ENCODE assay signal across 10 cellular contexts in genomic region chr3:46930176-46930944, GRCh38. TPM values are rescaled to one million over a fixed set of nuclear protein-coding genes. Genes with fewer than 3 reads are reported as not detected.
A peak's percentile ranks its signal among the peaks of the same experiment; 100 is the strongest.
DNase-seq lines count a peak whose midpoint lies in the region; ATAC-seq and TF ChIP-seq lines count a peak whose summit lies in the region.
"Had no signal": no experiment of that assay in that cellular context is flagged by ENCODE, and none has a peak within 500 bp of the region (broad histone marks: within the 10 kb centered on the region; RNA-seq: fewer than 3 reads in every experiment).

No MANE protein-coding gene starts in this region.

- no peak overlapping the region for H3K27ac ChIP-seq in CD4-positive, alpha-beta T cell (ENCODE audit: low read depth, low read length)
- 0 out of 2 replicates have a peak overlapping the region, but pooled peaks have one; percentile 39 for H3K27ac ChIP-seq in Panc1 (ENCODE audit: low read length)
- H3K27ac ChIP-seq in duodenal mucosa (ENCODE audit: low read depth, low read length) = peak overlapping the region; percentile 47
- H3K27ac ChIP-seq: cardiac muscle cell had no signal

- no peak for DNase-seq in CD4-positive, alpha-beta T cell
- no peak for DNase-seq in Panc1 (ENCODE audit: low read depth, low spot score)
- DNase-seq in osteocyte (ENCODE audit: extremely low spot score, unreplicated experiment) = no peak
- DNase-seq in NCI-H2029 treated with DMSO at 0.1 percent for 48 hours (lab: John Stamatoyannopoulos, UW) = no peak
- DNase-seq in GM10248 (ENCODE audit: extremely low spot score) = no peak
- DNase-seq in stimulated activated naive CD4-positive, alpha-beta T cell (lab: John Stamatoyannopoulos, UW) = no peak

- no peaks in the 10 kb centered on the region for H3K27me3 Mint-ChIP-seq in CD4-positive, alpha-beta T cell
- no peaks in the 10 kb centered on the region for H3K27me3 Mint-ChIP-seq in osteocyte (ENCODE audit: unreplicated experiment)

- in situ Hi-C loops in Panc1 (cut with HindIII; ENCODE audit: low pct_unique_long_range_greater_than_20kb, low sequenced_read_pairs) = no loop called here

- H3K4me3 Mint-ChIP-seq in CD4-positive, alpha-beta T cell = no peak overlapping the region
- H3K4me3 Mint-ChIP-seq in osteocyte (ENCODE audit: unreplicated experiment) = peak overlapping the region; percentile 20

- H3K9me3 Mint-ChIP-seq in CD4-positive, alpha-beta T cell = no peaks in the 10 kb centered on the region
- no peaks in the 10 kb centered on the region for H3K9me3 Mint-ChIP-seq in osteocyte (ENCODE audit: unreplicated experiment)

- peak overlapping the region; percentile 28 to 35 for H3K9ac ChIP-seq in duodenal mucosa (ENCODE audit: low read depth in 1 of 2, low read length in 2 of 2)

- H3K9me3 ChIP-seq in CD4-positive, alpha-beta T cell (ENCODE audit: control insufficient read depth, low read length) = no peaks in the 10 kb centered on the region
- H3K9me3 ChIP-seq in Panc1 (ENCODE audit: control insufficient read depth, insufficient read depth, low read depth, low read length) (no peaks in the 10 kb centered on the region), duodenal mucosa (ENCODE audit: control insufficient read depth in 1 of 2, low read length in 2 of 2) (no peaks in the 10 kb centered on the region)

- H3K4me1 ChIP-seq in Panc1 (ENCODE audit: control insufficient read depth, insufficient read depth, low read length) (peaks cover 40% of the 10 kb centered on the region), duodenal mucosa (ENCODE audit: control insufficient read depth in 1 of 2, insufficient read depth in 2 of 2, low read length in 2 of 2) (peaks cover 91 to 92% of the 10 kb centered on the region in 2 donors)

- peak overlapping the region; percentile 80 for H3K27ac Mint-ChIP-seq in CD4-positive, alpha-beta T cell
- H3K27ac Mint-ChIP-seq in osteocyte (ENCODE audit: unreplicated experiment) = peak overlapping the region; percentile 93

- no peak for ATAC-seq in CD4-positive, alpha-beta T cell (ENCODE audit: poor library complexity)
- ATAC-seq in Panc1 (no peak; the same call in 1 of the 2 replicates), GM21737 (IDR thresholded peaks at IDR 0.05; ENCODE audit: unreplicated experiment) (no peak)

- CTCF ChIA-PET in CD4-positive, alpha-beta T cell (lab: Charles Lee) = interaction anchor here (1.0 to 2.0 kb wide), 2 partner anchors 17 to 21 kb away, joined by 3 to 5 read pairs; no protein-coding TSS in a partner anchor
- CTCF ChIA-PET in Panc1 (lab: Charles Lee) = interaction anchor here (0.6 kb wide), 1 partner anchor 21 kb away, joined by 3 read pairs; no protein-coding TSS in a partner anchor
- CTCF ChIA-PET in GM10248 (lab: Yijun Ruan, JAX) = interaction anchor here (0.7 to 4.1 kb wide), 11 partner anchors 10 to 75 kb away, joined by 3 to 17 read pairs (median 4); no protein-coding TSS in a partner anchor

- H3K4me1 Mint-ChIP-seq in CD4-positive, alpha-beta T cell (ENCODE audit: low read depth) = peaks cover 79% of the 10 kb centered on the region
- peaks cover 66% of the 10 kb centered on the region for H3K4me1 Mint-ChIP-seq in osteocyte (ENCODE audit: unreplicated experiment)

- H3K36me3 ChIP-seq in Panc1 (ENCODE audit: control insufficient read depth, insufficient read depth, low read length) (no peaks in the 10 kb centered on the region), duodenal mucosa (ENCODE audit: control insufficient read depth in 1 of 2, insufficient read depth in 2 of 2, low read length in 2 of 2) (peaks cover 2 to 14% of the 10 kb centered on the region in 2 donors)
- H3K36me3 ChIP-seq: cardiac muscle cell had no signal

- peaks cover 62% of the 10 kb centered on the region for H3K36me3 Mint-ChIP-seq in CD4-positive, alpha-beta T cell (ENCODE audit: low read depth)
- H3K36me3 Mint-ChIP-seq in osteocyte (ENCODE audit: unreplicated experiment) = peaks cover 5% of the 10 kb centered on the region

- BruUV-seq in Panc1 (replicated peaks; lab: Mats Ljungman, UMichigan) = no TSS peak

- POLR2A ChIA-PET in CD4-positive, alpha-beta T cell (lab: Charles Lee) = no interaction called here
- POLR2A ChIA-PET in Panc1 (lab: Charles Lee) = no interaction called here
- POLR2A ChIA-PET in GM10248 (lab: Yijun Ruan, JAX) = no interaction called here

- no peaks in the 10 kb centered on the region for H3K27me3 ChIP-seq in CD4-positive, alpha-beta T cell (ENCODE audit: control insufficient read depth, insufficient read depth, low read length)
- no peaks in the 10 kb centered on the region for H3K27me3 ChIP-seq in Panc1 (ENCODE audit: control insufficient read depth, insufficient read depth, low read length)
- H3K27me3 ChIP-seq in duodenal mucosa (ENCODE audit: control insufficient read depth in 1 of 2, insufficient read depth in 2 of 2, low read length in 2 of 2) = no peaks in the 10 kb centered on the region
- H3K27me3 ChIP-seq: cardiac muscle cell had no signal

- TF ChIP-seq CTCF in CD4-positive, alpha-beta T cell (IDR thresholded peaks at IDR 0.05) = no peak
- TF ChIP-seq CTCF in Panc1 (IDR thresholded peaks at IDR 0.05) = no peak
- TF ChIP-seq CTCF in osteocyte (IDR thresholded peaks at IDR 0.05) = no peak
- TF ChIP-seq CTCF in GM10248 (IDR thresholded peaks at IDR 0.05; ENCODE audit: control extremely low read depth, extremely low read depth, low read depth, missing control alignments) = no peak

- intact Hi-C loops in CD4-positive, alpha-beta T cell (cut with DNase I, micrococcal nuclease) = no loop called here
- intact Hi-C loops in Panc1 (cut with micrococcal nuclease; ENCODE audit: unreplicated experiment) = no loop called here

- H3K4me3 ChIP-seq in Panc1 (ENCODE audit: low read depth in 2 of 2, low read length in 2 of 2) = no peak overlapping the region
- peak overlapping the region; percentile 19 to 28 for H3K4me3 ChIP-seq in duodenal mucosa (ENCODE audit: low read depth in 1 of 2, low read length in 2 of 2)
- H3K4me3 ChIP-seq: cardiac muscle cell had no signal

RNA-seq across cellular contexts. Expression of gene CCDC12, which starts 46.2 kb away (rescaled TPM):
- 10 to 100 TPM; 57.5 to 59.5 TPM for total RNA-seq in CD4-positive, alpha-beta T cell
- total RNA-seq in Panc1 (2021; ENCODE audit: unreplicated experiment) (35.5 TPM), osteocyte (34.5 and 37.4 TPM in 2 replicates)
- 54.3 TPM for polyA plus RNA-seq in Panc1 (2012; ENCODE audit: insufficient read length)

RNA-seq across cellular contexts. Expression of gene NBEAL2, which starts 49.1 kb away (rescaled TPM):
- 100 to 1,000 TPM; 163 to 170 TPM for total RNA-seq in CD4-positive, alpha-beta T cell
- total RNA-seq in Panc1 (2021; ENCODE audit: unreplicated experiment) (38.8 TPM), osteocyte (14.0 and 21.8 TPM in 2 replicates)
- 46.2 TPM for polyA plus RNA-seq in Panc1 (2012; ENCODE audit: insufficient read length)

RNA-seq across cellular contexts. Expression of gene PTH1R, which starts 52.8 kb away (rescaled TPM):
- not detected for total RNA-seq in CD4-positive, alpha-beta T cell
- not detected for total RNA-seq in Panc1 (2021; ENCODE audit: unreplicated experiment)
- not detected for polyA plus RNA-seq in Panc1 (2012; ENCODE audit: insufficient read length)
- 12.9 and 15.4 TPM in 2 replicates for total RNA-seq in osteocyte
- polyA plus RNA-seq: neural cell had no signal

Comparison
In these comparisons a context has a peak if more than half of its experiments do, and no peak if none do; other contexts are left out.
1. H3K4me3 ChIP-seq: peak in duodenal mucosa (2 of 2); none in Panc1 (0 of 2).
2. RNA of gene PTH1R, which starts 52.8 kb away (total RNA-seq): 12.9 to 15.4 TPM in osteocyte; not detected in Panc1 (single experiment) and not detected in CD4-positive, alpha-beta T cell; every median in the first group is over 10 times any median in the second.